Comparison of ENCODE assay signal across 21 cellular contexts in genomic region chr1:72066431-72066830, GRCh38.
"Had no signal": no experiment of that assay in that cellular context is flagged by ENCODE, and none has a peak within 500 bp of the region (broad histone marks: within the 10 kb centered on the region; RNA-seq: fewer than 3 reads in every experiment).

No MANE protein-coding gene starts in this region.

- H3K4me3 Mint-ChIP-seq: activated naive CD4-positive, alpha-beta T cell treated with anti-CD3 and anti-CD28 coated beads for 36 hours; activated T-cell treated with anti-CD3 and anti-CD28 coated beads, Interleukin-2, amount 50 U/mL, for 4 hours; brain; endodermal cell; mesothelial cell of epicardium; nephron had no signal

- ATAC-seq: activated T-cell treated with anti-CD3 and anti-CD28 coated beads, Interleukin-2, amount 50 U/mL, for 4 hours; left colon had no signal

- H3K36me3 ChIP-seq: colonic mucosa, tibial artery had no signal

- DNase-seq: activated CD4-positive, alpha-beta T cell treated with anti-CD3 and anti-CD28 coated beads, Interleukin-2, amount 50 U/mL, for 1 hour; activated CD4-positive, CD25-positive, alpha-beta regulatory T cell treated with anti-CD3 and anti-CD28 coated beads, Interleukin-2, amount 50 U/mL, for 72 hours; activated CD8-positive, alpha-beta memory T cell treated with anti-CD3 and anti-CD28 coated beads, Interleukin-2, amount 50 U/mL, for 4 hours; activated naive CD4-positive, alpha-beta T cell treated with anti-CD3 and anti-CD28 coated beads for 36 hours; activated T-cell treated with anti-CD3 and anti-CD28 coated beads, Interleukin-2, amount 50 U/mL, for 4 hours; anterior cingulate cortex; caudate nucleus; colonic mucosa; endodermal cell; left colon; occipital lobe; retina; stimulated activated CD4-positive, alpha-beta T cell treated with anti-CD3 and anti-CD28 coated beads, Interleukin-12 subunit alpha, Interleukin-12 subunit beta, amount 100 ng/mL, for 4 hours; stimulated activated CD4-positive, alpha-beta T cell treated with anti-CD3 and anti-CD28 coated beads, Interleukin-1b, Interleukin-23, amount 100 ng/mL, for 48 hours; stimulated activated CD8-positive, alpha-beta memory T cell treated with anti-CD3 and anti-CD28 coated beads, Interleukin-4, amount 100 ng/mL, for 48 hours; stimulated activated naive CD4-positive, alpha-beta T cell treated with Interleukin-2 at 50 U/mL for 16 hours; tibial artery had no signal

- H3K27me3 Mint-ChIP-seq: brain had no signal

- H3K27ac Mint-ChIP-seq: activated naive CD4-positive, alpha-beta T cell treated with anti-CD3 and anti-CD28 coated beads for 36 hours; brain; endodermal cell; mesothelial cell of epicardium; nephron had no signal

- H3K4me1 Mint-ChIP-seq: endodermal cell, nephron had no signal

- H3K9me3 ChIP-seq: colonic mucosa had no signal

- H3K27ac ChIP-seq: colonic mucosa, tibial artery had no signal

- H3K27me3 ChIP-seq: colonic mucosa, tibial artery had no signal

- H3K4me1 ChIP-seq: colonic mucosa had no signal

- H3K4me3 ChIP-seq: colonic mucosa, lung, tibial artery had no signal

- H3K36me3 Mint-ChIP-seq: brain, mesothelial cell of epicardium had no signal

- H3K9me3 Mint-ChIP-seq: activated naive CD4-positive, alpha-beta T cell treated with anti-CD3 and anti-CD28 coated beads for 36 hours; endodermal cell; nephron had no signal
